ENCODE assay signal across 8 cellular contexts in the genomic region with DNA sequence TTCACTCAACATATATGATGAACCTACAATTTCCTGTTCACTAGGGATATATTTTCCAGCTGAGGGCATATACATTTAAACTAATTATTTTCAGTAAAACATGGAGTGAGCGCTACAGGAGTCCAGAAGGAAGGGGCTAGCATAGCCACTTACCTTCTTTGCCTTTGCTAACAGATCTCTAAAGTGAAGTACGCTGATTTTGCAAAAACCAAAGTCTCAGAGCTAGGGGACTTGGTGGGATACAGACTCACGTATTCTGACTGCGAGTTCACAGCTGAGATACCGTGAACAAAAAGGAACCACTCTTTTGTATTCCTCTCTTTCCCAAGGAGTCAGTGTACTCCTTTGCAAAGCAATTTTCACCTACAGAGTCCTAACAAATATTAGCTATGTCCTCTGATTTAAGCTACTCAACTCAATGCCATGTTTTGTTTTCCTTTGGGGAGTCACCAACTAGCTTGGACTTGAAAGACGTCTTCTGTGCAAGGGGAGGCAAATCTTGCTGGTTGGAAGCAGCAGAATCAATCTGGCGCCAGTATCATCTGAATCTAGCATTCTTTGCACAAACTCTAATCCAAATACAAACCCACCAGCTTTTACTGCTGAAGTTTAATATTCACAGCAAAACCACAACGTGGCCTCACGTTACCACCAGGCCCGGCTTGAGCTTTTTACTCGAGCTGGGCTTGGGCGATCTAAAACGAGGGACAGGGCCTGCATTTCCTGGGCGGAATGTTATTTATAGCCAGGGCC. TPM values are rescaled to one million over a fixed set of nuclear protein-coding genes. Genes with fewer than 3 reads are reported as not detected.
A peak's percentile ranks its signal among the peaks of the same experiment; 100 is the strongest.
DNase-seq lines count a peak whose midpoint lies in the region; ATAC-seq and TF ChIP-seq lines count a peak whose summit lies in the region.

No MANE protein-coding gene starts in this region.

- no peak for ATAC-seq in GM21367 (IDR thresholded peaks at IDR 0.05; ENCODE audit: unreplicated experiment)

- H3K4me1 Mint-ChIP-seq in MCF 10A (ENCODE audit: insufficient read depth, unreplicated experiment) (no peaks in the 10 kb centered on the region), mesothelial cell of epicardium (peaks cover 28% of the 10 kb centered on the region)

- DNase-seq in AG09309 (ENCODE audit: low read depth): peak; percentile 11
- peak; percentile 10 for DNase-seq in HuH-7 (ENCODE audit: low spot score)
- DNase-seq in MCF 10A (ENCODE audit: unreplicated experiment): no peak
- DNase-seq in mesothelial cell of epicardium (ENCODE audit: low spot score in 2 of 2, unreplicated experiment in 2 of 2): no peak
- no peak for DNase-seq in H4 (ENCODE audit: low spot score)
- no peak for DNase-seq in COLO668 (lab: John Stamatoyannopoulos, UW; ENCODE audit: unreplicated experiment)
- DNase-seq in NCI-H2081 treated with DMSO at 0.1 percent for 48 hours (lab: John Stamatoyannopoulos, UW): no peak

- H3K27me3 Mint-ChIP-seq in MCF 10A (ENCODE audit: insufficient read depth, unreplicated experiment) (no peaks in the 10 kb centered on the region), mesothelial cell of epicardium (ENCODE audit: low read depth) (peaks cover 2% of the 10 kb centered on the region)

- BruUV-seq in MCF 10A (replicated peaks; lab: Mats Ljungman, UMichigan): TSS peak; percentile 45

- peak overlapping the region; percentile 76 for H3K4me3 Mint-ChIP-seq in MCF 10A (ENCODE audit: unreplicated experiment)
- H3K4me3 Mint-ChIP-seq in mesothelial cell of epicardium: peak overlapping the region; percentile 92

- H3K36me3 Mint-ChIP-seq in MCF 10A (ENCODE audit: insufficient read depth, unreplicated experiment) (peaks cover 31% of the 10 kb centered on the region), mesothelial cell of epicardium (peaks cover 16% of the 10 kb centered on the region)

- H3K9me3 Mint-ChIP-seq in MCF 10A (ENCODE audit: unreplicated experiment) (no peaks in the 10 kb centered on the region), mesothelial cell of epicardium (no peaks in the 10 kb centered on the region)

- intact Hi-C loops in MCF 10A (cut with micrococcal nuclease): loop anchor here (5.0 to 10.0 kb wide), 4 partner anchors 115 to 538 kb away; partner anchors contain the start of genes DCLRE1C, FAM171A1 and RPP38

- peak overlapping the region; percentile 91 for H3K27ac Mint-ChIP-seq in MCF 10A (ENCODE audit: low read depth, unreplicated experiment)
- H3K27ac Mint-ChIP-seq in mesothelial cell of epicardium: peak overlapping the region; percentile 99

- POLR2A ChIA-PET in MCF 10A (lab: Yijun Ruan, JAX): interaction anchor here (0.6 to 4.3 kb wide), 28 partner anchors 7 to 471 kb away, joined by 3 to 90 read pairs (median 4); partner anchors contain the start of genes DCLRE1C, MEIG1 and SUV39H2

- CTCF ChIA-PET in MCF 10A (lab: Yijun Ruan, JAX): interaction anchor here (0.5 to 3.6 kb wide), 12 partner anchors 14 to 340 kb away, joined by 3 to 30 read pairs (median 4); no protein-coding TSS in a partner anchor

- no peak for TF ChIP-seq CTCF in AG09309 (IDR thresholded peaks at IDR 0.05; ENCODE audit: control insufficient read depth, insufficient read depth, low read depth, low read length, missing control alignments)
- TF ChIP-seq CTCF in MCF 10A (IDR thresholded peaks at IDR 0.05; ENCODE audit: unreplicated experiment): no peak
- TF ChIP-seq CTCF in mesothelial cell of epicardium (IDR thresholded peaks at IDR 0.05; ENCODE audit: unreplicated experiment): no peak

- peak overlapping the region; percentile 92 for H3K4me3 ChIP-seq in AG09309 (ENCODE audit: control insufficient read depth, low read depth, low read length)

RNA-seq across cellular contexts. Expression of gene CDNF, which starts 0.7 kb away (rescaled TPM):
- total RNA-seq in MCF 10A (2022) (1.9 and 2.9 TPM in 2 replicates), mesothelial cell of epicardium (1.7 to 2.3 TPM (median 2.2 TPM) in 3 replicates)
- total RNA-seq in H4 (2014; rRNA removed; shearing (Covaris generic)): 0.10 TPM in 1 of 2 replicates, not detected in the other

RNA-seq across cellular contexts. Expression of gene HSPA14, which starts 0.9 kb away (rescaled TPM):
- total RNA-seq in MCF 10A (2022): 12.1 and 14.0 TPM in 2 replicates
- total RNA-seq in mesothelial cell of epicardium: 11.2 to 12.6 TPM (median 11.2 TPM) in 3 replicates
- 16.3 and 19.5 TPM in 2 replicates for total RNA-seq in H4 (2014; rRNA removed; shearing (Covaris generic))

RNA-seq across cellular contexts. Expression of gene MSANTD7, which starts 0.9 kb away (rescaled TPM):
- total RNA-seq in MCF 10A (2022) (17.2 and 18.1 TPM in 2 replicates), mesothelial cell of epicardium (14.7 to 17.1 TPM (median 16.0 TPM) in 3 replicates)
- total RNA-seq in H4 (2014; rRNA removed; shearing (Covaris generic)): 17.5 and 18.4 TPM in 2 replicates

RNA-seq across cellular contexts. Expression of gene SUV39H2, which starts 41.5 kb away (rescaled TPM):
- 14.9 and 16.0 TPM in 2 replicates for total RNA-seq in MCF 10A (2022)
- total RNA-seq in mesothelial cell of epicardium: 24.3 to 25.8 TPM (median 24.7 TPM) in 3 replicates
- 15.5 and 27.6 TPM in 2 replicates for total RNA-seq in H4 (2014; rRNA removed; shearing (Covaris generic))

Comparison
In these comparisons a context has a peak if more than half of its experiments do, and no peak if none do; other contexts are left out.
1. DNase-seq: peak in AG09309 (single experiment) and HuH-7 (single experiment); none in MCF 10A (single experiment), mesothelial cell of epicardium (0 of 2), H4 (single experiment), COLO668 (single experiment) and NCI-H2081 treated with DMSO at 0.1 percent for 48 hours (single experiment).